2 cellular contexts compared by ENCODE assay signal in the genomic region with DNA sequence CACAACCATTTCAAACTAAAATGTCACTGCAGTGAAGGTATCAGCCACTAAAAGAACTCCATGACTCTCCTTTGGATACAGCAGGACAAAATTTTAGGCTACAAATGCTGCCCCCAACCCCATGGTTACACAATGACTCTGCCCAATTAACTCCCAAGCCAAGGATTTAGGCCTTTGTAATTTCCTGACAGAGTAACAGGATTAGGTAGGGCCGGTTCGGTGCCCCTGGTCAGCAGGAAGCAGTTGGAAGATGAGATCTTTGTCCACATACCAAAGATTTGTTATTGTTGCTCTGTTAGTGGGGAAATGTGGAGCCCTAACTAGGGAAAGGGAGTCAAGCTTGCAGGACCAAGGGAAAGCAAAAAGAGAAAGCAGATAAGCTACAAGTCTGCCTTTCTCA.
TF ChIP-seq lines count a peak whose summit lies in the region.

No MANE protein-coding gene starts in this region.

TF ChIP-seq in GM23338, 12 proteins besides CTCF, POLR2A, EP300 and RAD21:
- TF ChIP-seq POLR2AphosphoS5 (IDR thresholded peaks at IDR 0.05; ENCODE audit: low read depth) (no peak), ZNF114 (CRISPR knock-in tag; IDR thresholded peaks at IDR 0.05) (no peak), STAT1 (IDR thresholded peaks at IDR 0.05; ENCODE audit: unreplicated experiment) (no peak), EZH2 (IDR thresholded peaks at IDR 0.05; ENCODE audit: low read depth, unreplicated experiment) (no peak)
- TF ChIP-seq, protein P1, sequence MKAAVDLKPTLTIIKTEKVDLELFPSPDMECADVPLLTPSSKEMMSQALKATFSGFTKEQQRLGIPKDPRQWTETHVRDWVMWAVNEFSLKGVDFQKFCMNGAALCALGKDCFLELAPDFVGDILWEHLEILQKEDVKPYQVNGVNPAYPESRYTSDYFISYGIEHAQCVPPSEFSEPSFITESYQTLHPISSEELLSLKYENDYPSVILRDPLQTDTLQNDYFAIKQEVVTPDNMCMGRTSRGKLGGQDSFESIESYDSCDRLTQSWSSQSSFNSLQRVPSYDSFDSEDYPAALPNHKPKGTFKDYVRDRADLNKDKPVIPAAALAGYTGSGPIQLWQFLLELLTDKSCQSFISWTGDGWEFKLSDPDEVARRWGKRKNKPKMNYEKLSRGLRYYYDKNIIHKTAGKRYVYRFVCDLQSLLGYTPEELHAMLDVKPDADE (IDR thresholded peaks at IDR 0.05) = no peak

TF ChIP-seq in endothelial cell of umbilical vein, 7 proteins besides CTCF, POLR2A, EP300 and RAD21:
- no peak for TF ChIP-seq FOS (IDR thresholded peaks at IDR 0.05; ENCODE audit: borderline replicate concordance, insufficient read depth, low read length)
- TF ChIP-seq JUN (IDR thresholded peaks at IDR 0.05; ENCODE audit: borderline replicate concordance, insufficient read depth, insufficient read length, low read depth) = no peak
- TF ChIP-seq MAX (IDR thresholded peaks at IDR 0.05; ENCODE audit: insufficient read depth, insufficient read length) = no peak
- no peak for TF ChIP-seq EZH2 (IDR thresholded peaks at IDR 0.05; ENCODE audit: borderline replicate concordance, low read depth, low read length, severe bottlenecking)
- no peak for TF ChIP-seq POLR2AphosphoS5 (IDR thresholded peaks at IDR 0.05; ENCODE audit: insufficient read depth, low read depth, low read length)
- TF ChIP-seq GATA2 (IDR thresholded peaks at IDR 0.05; ENCODE audit: insufficient read depth, insufficient read length, low read depth, low read length) = no peak
- no peak for TF ChIP-seq MYC (IDR thresholded peaks at IDR 0.05; ENCODE audit: low read depth, low read length)
